ENCODE assay signal across 17 cellular contexts in the genomic region with DNA sequence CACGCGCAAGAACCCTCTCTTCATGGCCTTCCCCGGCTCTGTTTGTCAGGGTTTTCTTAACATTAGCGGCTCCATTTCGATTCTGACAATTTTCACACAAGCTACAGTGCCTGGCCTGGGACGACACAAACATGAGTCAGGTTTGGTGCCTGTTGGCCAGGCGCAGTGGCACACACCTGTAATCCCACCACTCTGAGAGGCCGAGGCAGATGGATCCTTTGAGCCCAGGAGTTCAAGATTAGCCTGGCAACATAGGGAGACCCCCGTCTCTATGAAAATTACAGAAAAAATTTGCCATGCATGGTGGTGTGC. TPM values are rescaled to one million over a fixed set of nuclear protein-coding genes. Genes with fewer than 3 reads are reported as not detected.
A peak's percentile ranks its signal among the peaks of the same experiment; 100 is the strongest.
DNase-seq lines count a peak whose midpoint lies in the region; ATAC-seq, FAIRE-seq and TF ChIP-seq lines count a peak whose summit lies in the region.
"Had no signal": no experiment of that assay in that cellular context is flagged by ENCODE, and none has a peak within 500 bp of the region (broad histone marks: within the 10 kb centered on the region; RNA-seq: fewer than 3 reads in every experiment).

No MANE protein-coding gene starts in this region.

- TF ChIP-seq EP300 in HepG2 (IDR thresholded peaks at IDR 0.05; ENCODE audit: low read depth in 2 of 2, low read length in 2 of 2) (no peak), HepG2 (CRISPR knock-in tag; IDR thresholded peaks at IDR 0.05; ENCODE audit: borderline replicate concordance) (no peak)

- POLR2A ChIA-PET in WTC11 (lab: Charles Lee) (no interaction called here), HepG2 (lab: Yijun Ruan, JAX) (interaction anchor here (1.0 kb wide), 1 partner anchor 14 kb away, joined by 4 read pairs; no protein-coding TSS in a partner anchor)

- FAIRE-seq in HepG2 (lab: Jason Lieb, UNC) = no peak
- FAIRE-seq: G401.6 had no signal

- intact Hi-C loops in HepG2 (cut with micrococcal nuclease; ENCODE audit: unreplicated experiment) = loop anchor here (2.0 kb wide), 2 partner anchors 13 to 53 kb away; no protein-coding TSS in a partner anchor

- WGBS in HepG2 (ENCODE audit: low lambda C conversion rate) = 37% methylated on average over 9 of the region's 9 CpGs
- 67% methylated on average over 9 of the region's 9 CpGs for WGBS in smooth muscle cell (ENCODE audit: low lambda C conversion rate)

- H3K27ac Mint-ChIP-seq in activated naive CD8-positive, alpha-beta T cell = no peak overlapping the region
- H3K27ac Mint-ChIP-seq in activated naive CD8-positive, alpha-beta T cell treated with anti-CD3 and anti-CD28 coated beads for 36 hours = no peak overlapping the region
- no peak overlapping the region for H3K27ac Mint-ChIP-seq in WTC11
- H3K27ac Mint-ChIP-seq in progenitor cell of endocrine pancreas = no peak overlapping the region
- H3K27ac Mint-ChIP-seq: activated CD8-positive, alpha-beta T cell treated with anti-CD3 and anti-CD28 coated beads, Interleukin-2, amount 10 ng/mL, durations not matched to agents 7 days and 5 days had no signal

- no TSS peak for BruUV-seq in HepG2 (replicated peaks; lab: Mats Ljungman, UMichigan)

- H3F3A ChIP-seq in smooth muscle cell (ENCODE audit: low read depth) = peaks cover 13% of the 10 kb centered on the region

- peak overlapping the region; percentile 95 for H3K27ac ChIP-seq in HepG2 (ENCODE audit: extremely low read length, insufficient read depth, low read length)
- H3K27ac ChIP-seq in smooth muscle cell (ENCODE audit: low read depth) = no peak overlapping the region

- no peak for ATAC-seq in WTC11
- ATAC-seq in HepG2 = no peak
- ATAC-seq: activated CD8-positive, alpha-beta T cell treated with anti-CD3 and anti-CD28 coated beads, Interleukin-2, amount 10 ng/mL, durations not matched to agents 7 days and 5 days; stimulated activated naive CD8-positive, alpha-beta T cell treated with anti-CD3 and anti-CD28 coated beads, Interleukin-15, Interleukin-2, amounts not matched to agents 100 U/mL and 50 U/mL, for 24 hours had no signal

- H3K9me3 ChIP-seq in HepG2 (ENCODE audit: low read length) = no peaks in the 10 kb centered on the region
- H3K9me3 ChIP-seq in smooth muscle cell (replicated peaks; ENCODE audit: low read depth) = no peaks in the 10 kb centered on the region
- H3K9me3 ChIP-seq: MG63 had no signal

- H3K36me3 ChIP-seq in HepG2 (replicated peaks in 1 of 2; ENCODE audit: control insufficient read depth in 1 of 2, insufficient read depth in 2 of 2, low read length in 2 of 2) = peaks cover 3 to 5% of the 10 kb centered on the region in 2 experiments; a peak in 4 of 5 replicates
- H3K36me3 ChIP-seq in smooth muscle cell (ENCODE audit: low read depth) = no peaks in the 10 kb centered on the region
- H3K36me3 ChIP-seq: MG63 had no signal

- H3K27me3 Mint-ChIP-seq in activated naive CD8-positive, alpha-beta T cell = peaks cover 1% of the 10 kb centered on the region
- H3K27me3 Mint-ChIP-seq in activated naive CD8-positive, alpha-beta T cell treated with anti-CD3 and anti-CD28 coated beads for 36 hours = peaks cover 15% of the 10 kb centered on the region
- H3K27me3 Mint-ChIP-seq in WTC11 (ENCODE audit: low read depth) (peaks cover 15% of the 10 kb centered on the region), progenitor cell of endocrine pancreas (peaks cover 42% of the 10 kb centered on the region)

- peak overlapping the region; percentile 90 to 98 (median 94) for H3K4me3 ChIP-seq in HepG2 (replicated peaks in 1 of 3; ENCODE audit: insufficient read depth in 1 of 3, low read depth in 2 of 3, low read length in 3 of 3)
- no peak overlapping the region for H3K4me3 ChIP-seq in smooth muscle cell
- H3K4me3 ChIP-seq: MG63 had no signal

- TF ChIP-seq RAD21 in HepG2 (CRISPR knock-in tag; IDR thresholded peaks at IDR 0.05) = no peak

- CTCF ChIA-PET in WTC11 (lab: Charles Lee) (interaction anchor here (1.3 to 1.6 kb wide), 2 partner anchors 12 to 107 kb away, joined by 3 read pairs; no protein-coding TSS in a partner anchor), HepG2 (lab: Yijun Ruan, JAX; ENCODE audit: low intra/inter-chr PET ratio, low total read pairs) (no interaction called here)

- peaks cover 28% of the 10 kb centered on the region for H3K4me1 Mint-ChIP-seq in activated naive CD8-positive, alpha-beta T cell (ENCODE audit: low read depth)
- H3K4me1 Mint-ChIP-seq in activated naive CD8-positive, alpha-beta T cell treated with anti-CD3 and anti-CD28 coated beads for 36 hours = peaks cover 20% of the 10 kb centered on the region
- H3K4me1 Mint-ChIP-seq in WTC11 = peaks cover 55% of the 10 kb centered on the region
- H3K4me1 Mint-ChIP-seq in progenitor cell of endocrine pancreas (ENCODE audit: low read depth) = peaks cover 13% of the 10 kb centered on the region

- no peaks in the 10 kb centered on the region for H3K9me3 Mint-ChIP-seq in activated naive CD8-positive, alpha-beta T cell (ENCODE audit: low read depth)
- no peaks in the 10 kb centered on the region for H3K9me3 Mint-ChIP-seq in activated naive CD8-positive, alpha-beta T cell treated with anti-CD3 and anti-CD28 coated beads for 36 hours
- H3K9me3 Mint-ChIP-seq in WTC11 (peaks cover 4% of the 10 kb centered on the region), progenitor cell of endocrine pancreas (ENCODE audit: low read depth) (peaks cover 3% of the 10 kb centered on the region)

- no peaks in the 10 kb centered on the region; a peak in 1 of 5 replicates for H3K27me3 ChIP-seq in HepG2 (ENCODE audit: control insufficient read depth in 1 of 2, insufficient read depth in 2 of 2, low read length in 2 of 2)
- H3K27me3 ChIP-seq in smooth muscle cell (ENCODE audit: low read depth) = no peaks in the 10 kb centered on the region

- no peak for DNase-seq in activated naive CD8-positive, alpha-beta T cell treated with anti-CD3 and anti-CD28 coated beads for 36 hours
- DNase-seq in WTC11 (ENCODE audit: low spot score) = no peak
- DNase-seq in HepG2 (ENCODE audit: low spot score) = no peak
- DNase-seq in smooth muscle cell (lab: John Stamatoyannopoulos, UW; ENCODE audit: unreplicated experiment) = no peak
- no peak for DNase-seq in progenitor cell of endocrine pancreas (ENCODE audit: low spot score, unreplicated experiment)
- DNase-seq in SHP77 treated with DMSO at 0.1 percent for 48 hours (lab: John Stamatoyannopoulos, UW) = no peak
- DNase-seq in GM19238 (ENCODE audit: insufficient read length, low spot score) = no peak
- DNase-seq: activated CD8-positive, alpha-beta T cell treated with anti-CD3 and anti-CD28 coated beads, Interleukin-2, amount 10 ng/mL, durations not matched to agents 7 days and 5 days; hippocampal formation; kidney glomerular epithelial cell; MG63; NCI-H1694; NCI-H345; stimulated activated CD4-positive, alpha-beta T cell treated with anti-CD3 and anti-CD28 coated beads, Interleukin-15, amount 100 ng/mL, for 24 hours; stimulated activated naive CD8-positive, alpha-beta T cell treated with anti-CD3 and anti-CD28 coated beads, Interleukin-15, Interleukin-2, amounts not matched to agents 100 U/mL and 50 U/mL, for 24 hours had no signal

- H3K79me2 ChIP-seq in HepG2 (ENCODE audit: insufficient read depth, low read length) (peaks cover 33% of the 10 kb centered on the region), smooth muscle cell (ENCODE audit: low read depth) (peaks cover 27% of the 10 kb centered on the region)

- H2AFZ ChIP-seq in HepG2 (ENCODE audit: low read length) (no peak overlapping the region), smooth muscle cell (ENCODE audit: low read depth) (no peak overlapping the region)

- H3K4me2 ChIP-seq in HepG2 (ENCODE audit: low read depth, low read length) (peak overlapping the region; percentile 89), smooth muscle cell (peak overlapping the region; percentile 92)

- H4K20me1 ChIP-seq in HepG2 (ENCODE audit: insufficient read depth, low read length) = no peaks in the 10 kb centered on the region
- H4K20me1 ChIP-seq in smooth muscle cell (ENCODE audit: low read depth) = peaks cover 11% of the 10 kb centered on the region

- TF ChIP-seq CTCF in WTC11 (IDR thresholded peaks at IDR 0.05) (no peak), HepG2 (CRISPR knock-in tag; IDR thresholded peaks at IDR 0.05) (no peak), smooth muscle cell (IDR thresholded peaks at IDR 0.05; ENCODE audit: borderline replicate concordance, insufficient read depth, poor library complexity, severe bottlenecking) (no peak), progenitor cell of endocrine pancreas (IDR thresholded peaks at IDR 0.05; ENCODE audit: unreplicated experiment) (no peak)

- no peak for TF ChIP-seq POLR2A in HepG2 (IDR thresholded peaks at IDR 0.05; ENCODE audit: insufficient read depth in 1 of 2, low read depth in 2 of 2, low read length in 2 of 2)

- peak overlapping the region; percentile 86 for H3K9ac ChIP-seq in HepG2 (ENCODE audit: insufficient read depth, low read depth, low read length)
- H3K9ac ChIP-seq in smooth muscle cell (ENCODE audit: low read depth) = no peak overlapping the region

- in situ Hi-C loops in HepG2 (cut with HindIII; ENCODE audit: extremely low pct_ligation_motif_present, low pct_unique_long_range_greater_than_20kb) = loop anchor here (5.0 kb wide), 1 partner anchor 106 kb away; no protein-coding TSS in a partner anchor

- no peaks in the 10 kb centered on the region for H3K36me3 Mint-ChIP-seq in activated naive CD8-positive, alpha-beta T cell
- H3K36me3 Mint-ChIP-seq in activated naive CD8-positive, alpha-beta T cell treated with anti-CD3 and anti-CD28 coated beads for 36 hours = peaks cover 8% of the 10 kb centered on the region
- peaks cover 7% of the 10 kb centered on the region for H3K36me3 Mint-ChIP-seq in WTC11
- H3K36me3 Mint-ChIP-seq in progenitor cell of endocrine pancreas (ENCODE audit: insufficient read depth) = no peaks in the 10 kb centered on the region

- peak overlapping the region; percentile 53 for H3K4me3 Mint-ChIP-seq in activated naive CD8-positive, alpha-beta T cell
- no peak overlapping the region for H3K4me3 Mint-ChIP-seq in activated naive CD8-positive, alpha-beta T cell treated with anti-CD3 and anti-CD28 coated beads for 36 hours
- peak overlapping the region; percentile 88 for H3K4me3 Mint-ChIP-seq in WTC11
- H3K4me3 Mint-ChIP-seq in progenitor cell of endocrine pancreas (ENCODE audit: low read depth) = no peak overlapping the region

- peaks cover 43% of the 10 kb centered on the region for H3K4me1 ChIP-seq in HepG2 (ENCODE audit: insufficient read depth, low read length)
- H3K4me1 ChIP-seq in smooth muscle cell (ENCODE audit: low read depth) = peaks cover 12% of the 10 kb centered on the region

RNA-seq across cellular contexts. Expression of a gene that starts 1.9 kb away (rescaled TPM):
- 10 to 100 TPM; 10.7 to 10.9 TPM for total RNA-seq in activated naive CD8-positive, alpha-beta T cell treated with anti-CD3 and anti-CD28 coated beads for 36 hours
- total RNA-seq in WTC11 (2021) (14.3 to 19.0 TPM (median 18.6 TPM) in 3 replicates), HepG2 (2016; rRNA removed; fragmentation: Illumina TruSeq; extraction: Trizol) (15.2 and 15.6 TPM in 2 replicates), smooth muscle cell (12.6 and 18.0 TPM in 2 replicates), progenitor cell of endocrine pancreas (3.8 and 4.0 TPM in 2 replicates)
- 5.8 and 6.2 TPM in 2 replicates for total RNA-seq in HepG2 (2016; cell fraction: cytosol; rRNA removed; fragmentation: Illumina TruSeq; extraction: Trizol; ENCODE audit: low read depth)
- 13.5 and 15.3 TPM in 2 replicates for total RNA-seq in HepG2 (2016; cell fraction: insoluble cytoplasmic fraction; rRNA removed; fragmentation: Illumina TruSeq; extraction: Trizol)
- total RNA-seq in HepG2 (2016; cell fraction: membrane; rRNA removed; fragmentation: Illumina TruSeq; extraction: Trizol) = 12.0 and 13.1 TPM in 2 replicates
- total RNA-seq in HepG2 (2016; cell fraction: nucleus; rRNA removed; fragmentation: Illumina TruSeq; extraction: Trizol) = 6.5 and 7.9 TPM in 2 replicates
- polyA plus RNA-seq in HepG2 (2011; rRNA removed) (27.3 and 30.5 TPM in 2 replicates), smooth muscle cell (12.9 and 21.8 TPM in 2 replicates)
- 28.4 and 39.0 TPM in 2 replicates for polyA plus RNA-seq in HepG2 (2011; cell fraction: cytosol; rRNA removed)
- 12.0 and 13.8 TPM in 2 replicates for polyA plus RNA-seq in HepG2 (2011; cell fraction: nucleus; rRNA removed)
- polyA plus RNA-seq in HepG2 (2012) = 14.6 and 20.9 TPM in 2 replicates
- 4.5 and 5.9 TPM in 2 replicates for polyA plus RNA-seq in HepG2 (2016; cell fraction: cytosol; fragmentation: Illumina TruSeq; extraction: Trizol; ENCODE audit: low read depth)
- polyA plus RNA-seq in HepG2 (2016; cell fraction: insoluble cytoplasmic fraction; fragmentation: Illumina TruSeq; extraction: Trizol; ENCODE audit: low read depth) = 13.3 and 15.2 TPM in 2 replicates
- polyA plus RNA-seq in HepG2 (2016; cell fraction: membrane; fragmentation: Illumina TruSeq; extraction: Trizol; ENCODE audit: low read depth) = 7.5 and 8.5 TPM in 2 replicates
- 9.6 and 9.8 TPM in 2 replicates for polyA plus RNA-seq in HepG2 (2016; cell fraction: nucleus; fragmentation: Illumina TruSeq; extraction: Trizol; ENCODE audit: insufficient read depth, low read depth)
- 7.5 and 23.0 TPM in 2 replicates for polyA minus RNA-seq in HepG2 (2011; rRNA and poly(A)+ RNA removed; ENCODE audit: low replicate concordance)
- polyA minus RNA-seq in HepG2 (2011; cell fraction: cytosol; rRNA and poly(A)+ RNA removed) = 12.6 and 15.1 TPM in 2 replicates
- 8.2 TPM in 2 replicates for polyA minus RNA-seq in HepG2 (2011; cell fraction: nucleus; rRNA and poly(A)+ RNA removed)

RNA-seq across cellular contexts. Expression of a gene that starts 51.9 kb away (rescaled TPM):
- total RNA-seq in activated naive CD8-positive, alpha-beta T cell treated with anti-CD3 and anti-CD28 coated beads for 36 hours = 10 to 100 TPM; 20.8 to 21.1 TPM
- total RNA-seq in WTC11 (2021) (26.8 to 29.3 TPM (median 27.9 TPM) in 3 replicates), HepG2 (2016; rRNA removed; fragmentation: Illumina TruSeq; extraction: Trizol) (18.5 and 19.0 TPM in 2 replicates), smooth muscle cell (16.9 and 22.3 TPM in 2 replicates), progenitor cell of endocrine pancreas (32.4 and 34.2 TPM in 2 replicates)
- 5.5 and 6.3 TPM in 2 replicates for total RNA-seq in HepG2 (2016; cell fraction: cytosol; rRNA removed; fragmentation: Illumina TruSeq; extraction: Trizol; ENCODE audit: low read depth)
- total RNA-seq in HepG2 (2016; cell fraction: insoluble cytoplasmic fraction; rRNA removed; fragmentation: Illumina TruSeq; extraction: Trizol) = 18.9 and 19.7 TPM in 2 replicates
- total RNA-seq in HepG2 (2016; cell fraction: membrane; rRNA removed; fragmentation: Illumina TruSeq; extraction: Trizol) = 12.5 and 13.8 TPM in 2 replicates
- 20.9 and 21.0 TPM in 2 replicates for total RNA-seq in HepG2 (2016; cell fraction: nucleus; rRNA removed; fragmentation: Illumina TruSeq; extraction: Trizol)
- polyA plus RNA-seq in HepG2 (2011; rRNA removed) (23.2 and 27.0 TPM in 2 replicates), smooth muscle cell (28.8 and 30.9 TPM in 2 replicates)
- polyA plus RNA-seq in HepG2 (2011; cell fraction: cytosol; rRNA removed) = 24.7 and 25.6 TPM in 2 replicates
- 81.1 and 85.3 TPM in 2 replicates for polyA plus RNA-seq in HepG2 (2011; cell fraction: nucleus; rRNA removed)
- polyA plus RNA-seq in HepG2 (2012) = 18.2 and 22.0 TPM in 2 replicates
- polyA plus RNA-seq in HepG2 (2016; cell fraction: cytosol; fragmentation: Illumina TruSeq; extraction: Trizol; ENCODE audit: low read depth) = 5.1 and 5.8 TPM in 2 replicates
- polyA plus RNA-seq in HepG2 (2016; cell fraction: insoluble cytoplasmic fraction; fragmentation: Illumina TruSeq; extraction: Trizol; ENCODE audit: low read depth) = 18.8 and 20.5 TPM in 2 replicates
- polyA plus RNA-seq in HepG2 (2016; cell fraction: membrane; fragmentation: Illumina TruSeq; extraction: Trizol; ENCODE audit: low read depth) = 10.7 and 10.9 TPM in 2 replicates
- 43.2 and 44.7 TPM in 2 replicates for polyA plus RNA-seq in HepG2 (2016; cell fraction: nucleus; fragmentation: Illumina TruSeq; extraction: Trizol; ENCODE audit: insufficient read depth, low read depth)
- polyA minus RNA-seq in HepG2 (2011; rRNA and poly(A)+ RNA removed; ENCODE audit: low replicate concordance) = 19.3 and 20.3 TPM in 2 replicates
- polyA minus RNA-seq in HepG2 (2011; cell fraction: cytosol; rRNA and poly(A)+ RNA removed) = 4.0 and 5.5 TPM in 2 replicates
- polyA minus RNA-seq in HepG2 (2011; cell fraction: nucleus; rRNA and poly(A)+ RNA removed) = 19.4 and 22.9 TPM in 2 replicates

Comparison
In these comparisons a context has a peak if more than half of its experiments do, and no peak if none do; other contexts are left out.
1. H3K4me3 Mint-ChIP-seq: peak in activated naive CD8-positive, alpha-beta T cell (single experiment) and WTC11 (single experiment); none in activated naive CD8-positive, alpha-beta T cell treated with anti-CD3 and anti-CD28 coated beads for 36 hours (single experiment) and progenitor cell of endocrine pancreas (single experiment).